16 cellular contexts compared by ENCODE assay signal in the genomic region with DNA sequence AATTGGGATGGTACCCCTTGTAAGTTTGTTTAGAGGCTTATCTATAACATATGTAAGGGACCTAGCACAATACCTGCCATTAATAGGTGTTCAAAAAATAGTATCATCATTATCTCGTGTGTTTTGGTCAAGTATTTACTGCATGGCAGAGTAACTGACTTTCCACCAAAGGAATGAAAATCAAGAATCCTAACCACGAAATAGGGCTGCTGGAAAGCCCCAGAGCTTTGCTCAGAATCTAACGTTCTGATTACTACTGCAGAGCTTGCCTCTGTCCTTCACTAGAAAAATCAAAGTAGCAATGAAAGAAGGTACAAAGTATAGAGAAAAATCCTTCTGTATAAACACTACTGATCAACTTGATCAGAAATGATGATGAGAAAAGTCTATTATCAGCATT. TPM values are rescaled to one million over a fixed set of nuclear protein-coding genes. Genes with fewer than 3 reads are reported as not detected.
DNase-seq lines count a peak whose midpoint lies in the region; ATAC-seq and TF ChIP-seq lines count a peak whose summit lies in the region.
"Had no signal": no experiment of that assay in that cellular context is flagged by ENCODE, and none has a peak within 500 bp of the region (broad histone marks: within the 10 kb centered on the region; RNA-seq: fewer than 3 reads in every experiment).

No MANE protein-coding gene starts in this region.

- H3K9me3 ChIP-seq in MM.1S (replicated peaks; ENCODE audit: insufficient read depth, low read length): no peaks in the 10 kb centered on the region
- H3K9me3 ChIP-seq: BE2C had no signal

- H3K79me2 ChIP-seq in MM.1S (ENCODE audit: low read length) (peaks cover 62% of the 10 kb centered on the region), GM23338 (replicated peaks; ENCODE audit: insufficient read depth) (no peaks in the 10 kb centered on the region)

- H3K4me1 ChIP-seq in MM.1S (ENCODE audit: low read length) (peaks cover 15% of the 10 kb centered on the region), GM23338 (ENCODE audit: insufficient read depth) (no peaks in the 10 kb centered on the region)
- H3K4me1 ChIP-seq: BE2C had no signal

- no peaks in the 10 kb centered on the region for H4K20me1 ChIP-seq in MM.1S (ENCODE audit: insufficient read depth, low read length)
- H4K20me1 ChIP-seq in GM23338 (replicated peaks; ENCODE audit: insufficient read depth): no peaks in the 10 kb centered on the region

- H3K27ac Mint-ChIP-seq in GM23338: no peak overlapping the region
- H3K27ac Mint-ChIP-seq: IgD-negative memory B cell had no signal

- H3K4me3 ChIP-seq in MM.1S (ENCODE audit: low read length): no peak overlapping the region
- no peak overlapping the region for H3K4me3 ChIP-seq in choroid plexus epithelial cell (ENCODE audit: low read depth, low read length)
- no peak overlapping the region for H3K4me3 ChIP-seq in GM23338
- H3K4me3 ChIP-seq: A549 had no signal

- H3K4me2 ChIP-seq in MM.1S (ENCODE audit: low read depth, low read length) (peak overlapping the region; percentile 40), GM23338 (no peak overlapping the region)
- H3K4me2 ChIP-seq: A549 had no signal

- H2AFZ ChIP-seq in MM.1S (ENCODE audit: low read length) (no peak overlapping the region), GM23338 (no peak overlapping the region)

- no peaks in the 10 kb centered on the region for H3K27me3 Mint-ChIP-seq in GM23338 (ENCODE audit: insufficient read depth, low read depth, poor library complexity)
- H3K27me3 Mint-ChIP-seq: CD4-positive, alpha-beta memory T cell; IgD-negative memory B cell had no signal

- no peak overlapping the region for H3K4me3 Mint-ChIP-seq in GM23338
- H3K4me3 Mint-ChIP-seq: CD4-positive, alpha-beta memory T cell; IgD-negative memory B cell had no signal

- H3K27ac ChIP-seq in MM.1S (ENCODE audit: low read length): peak overlapping the region; percentile 66
- no peak overlapping the region for H3K27ac ChIP-seq in GM23338 (ENCODE audit: low read depth)
- H3K27ac ChIP-seq: A549, C4-2B had no signal

- H3K27me3 ChIP-seq in MM.1S (replicated peaks; ENCODE audit: insufficient read depth, low read length): no peaks in the 10 kb centered on the region
- no peaks in the 10 kb centered on the region for H3K27me3 ChIP-seq in GM23338 (ENCODE audit: insufficient read depth)
- H3K27me3 ChIP-seq: BE2C had no signal

- peaks cover 35% of the 10 kb centered on the region; the same call in 2 of the 3 replicates for H3K9me3 Mint-ChIP-seq in GM23338

- H3K9me2 ChIP-seq in MM.1S (replicated peaks; ENCODE audit: insufficient read depth, low read length): no peaks in the 10 kb centered on the region
- H3K9me2 ChIP-seq in GM23338 (ENCODE audit: insufficient read depth): no peaks in the 10 kb centered on the region

- peaks cover 28% of the 10 kb centered on the region for H3K36me3 ChIP-seq in MM.1S (replicated peaks; ENCODE audit: insufficient read depth, low read length)
- H3K36me3 ChIP-seq in GM23338 (ENCODE audit: insufficient read depth): peaks cover 16% of the 10 kb centered on the region

- H3K9ac ChIP-seq in MM.1S (ENCODE audit: low read length): peak overlapping the region; percentile 12; the same call in 1 of the 2 replicates

- H3K4me1 Mint-ChIP-seq in GM23338: no peaks in the 10 kb centered on the region

- H3K36me3 Mint-ChIP-seq in GM23338 (ENCODE audit: low read depth): peaks cover 82% of the 10 kb centered on the region

- DNase-seq in MM.1S (peak; percentile 69), choroid plexus epithelial cell (ENCODE audit: low read depth) (peak; percentile 5), NCI-H1105 (lab: John Stamatoyannopoulos, UW) (no peak), GM23338 (ENCODE audit: low spot score) (no peak), SIG-M5 (lab: John Stamatoyannopoulos, UW) (no peak)
- DNase-seq: BE2C; CD4-positive, alpha-beta memory T cell; DMS153; DMS79 treated with DMSO at 0.1 percent for 48 hours; EL; KG1 had no signal

- TF ChIP-seq CTCF in MM.1S (IDR thresholded peaks at IDR 0.05; ENCODE audit: low read length): no peak
- no peak for TF ChIP-seq CTCF in choroid plexus epithelial cell (conservative IDR thresholded peaks at IDR 0.05; ENCODE audit: low read depth, low read length)
- no peak for TF ChIP-seq CTCF in GM23338 (conservative IDR thresholded peaks at IDR 0.05; ENCODE audit: low read depth in 2 of 2)

- peak; percentile 39 for ATAC-seq in GM18502 (IDR thresholded peaks at IDR 0.05; ENCODE audit: poor library complexity, unreplicated experiment)
- ATAC-seq in GM23338: no peak
- ATAC-seq: A549 had no signal

- H3F3A ChIP-seq in MM.1S (ENCODE audit: insufficient read depth, low read length) (peaks cover 17% of the 10 kb centered on the region), GM23338 (replicated peaks; ENCODE audit: low read depth) (no peaks in the 10 kb centered on the region)

TF ChIP-seq in GM23338, 12 proteins besides CTCF, POLR2A, EP300 and RAD21 (continues in another document):
- TF ChIP-seq STAT1 (IDR thresholded peaks at IDR 0.05; ENCODE audit: unreplicated experiment) (no peak), NANOG (IDR thresholded peaks at IDR 0.05; ENCODE audit: borderline replicate concordance) (no peak), CREB1 (CRISPR knock-in tag; IDR thresholded peaks at IDR 0.05; ENCODE audit: low read depth) (no peak)
- TF ChIP-seq, protein P1, sequence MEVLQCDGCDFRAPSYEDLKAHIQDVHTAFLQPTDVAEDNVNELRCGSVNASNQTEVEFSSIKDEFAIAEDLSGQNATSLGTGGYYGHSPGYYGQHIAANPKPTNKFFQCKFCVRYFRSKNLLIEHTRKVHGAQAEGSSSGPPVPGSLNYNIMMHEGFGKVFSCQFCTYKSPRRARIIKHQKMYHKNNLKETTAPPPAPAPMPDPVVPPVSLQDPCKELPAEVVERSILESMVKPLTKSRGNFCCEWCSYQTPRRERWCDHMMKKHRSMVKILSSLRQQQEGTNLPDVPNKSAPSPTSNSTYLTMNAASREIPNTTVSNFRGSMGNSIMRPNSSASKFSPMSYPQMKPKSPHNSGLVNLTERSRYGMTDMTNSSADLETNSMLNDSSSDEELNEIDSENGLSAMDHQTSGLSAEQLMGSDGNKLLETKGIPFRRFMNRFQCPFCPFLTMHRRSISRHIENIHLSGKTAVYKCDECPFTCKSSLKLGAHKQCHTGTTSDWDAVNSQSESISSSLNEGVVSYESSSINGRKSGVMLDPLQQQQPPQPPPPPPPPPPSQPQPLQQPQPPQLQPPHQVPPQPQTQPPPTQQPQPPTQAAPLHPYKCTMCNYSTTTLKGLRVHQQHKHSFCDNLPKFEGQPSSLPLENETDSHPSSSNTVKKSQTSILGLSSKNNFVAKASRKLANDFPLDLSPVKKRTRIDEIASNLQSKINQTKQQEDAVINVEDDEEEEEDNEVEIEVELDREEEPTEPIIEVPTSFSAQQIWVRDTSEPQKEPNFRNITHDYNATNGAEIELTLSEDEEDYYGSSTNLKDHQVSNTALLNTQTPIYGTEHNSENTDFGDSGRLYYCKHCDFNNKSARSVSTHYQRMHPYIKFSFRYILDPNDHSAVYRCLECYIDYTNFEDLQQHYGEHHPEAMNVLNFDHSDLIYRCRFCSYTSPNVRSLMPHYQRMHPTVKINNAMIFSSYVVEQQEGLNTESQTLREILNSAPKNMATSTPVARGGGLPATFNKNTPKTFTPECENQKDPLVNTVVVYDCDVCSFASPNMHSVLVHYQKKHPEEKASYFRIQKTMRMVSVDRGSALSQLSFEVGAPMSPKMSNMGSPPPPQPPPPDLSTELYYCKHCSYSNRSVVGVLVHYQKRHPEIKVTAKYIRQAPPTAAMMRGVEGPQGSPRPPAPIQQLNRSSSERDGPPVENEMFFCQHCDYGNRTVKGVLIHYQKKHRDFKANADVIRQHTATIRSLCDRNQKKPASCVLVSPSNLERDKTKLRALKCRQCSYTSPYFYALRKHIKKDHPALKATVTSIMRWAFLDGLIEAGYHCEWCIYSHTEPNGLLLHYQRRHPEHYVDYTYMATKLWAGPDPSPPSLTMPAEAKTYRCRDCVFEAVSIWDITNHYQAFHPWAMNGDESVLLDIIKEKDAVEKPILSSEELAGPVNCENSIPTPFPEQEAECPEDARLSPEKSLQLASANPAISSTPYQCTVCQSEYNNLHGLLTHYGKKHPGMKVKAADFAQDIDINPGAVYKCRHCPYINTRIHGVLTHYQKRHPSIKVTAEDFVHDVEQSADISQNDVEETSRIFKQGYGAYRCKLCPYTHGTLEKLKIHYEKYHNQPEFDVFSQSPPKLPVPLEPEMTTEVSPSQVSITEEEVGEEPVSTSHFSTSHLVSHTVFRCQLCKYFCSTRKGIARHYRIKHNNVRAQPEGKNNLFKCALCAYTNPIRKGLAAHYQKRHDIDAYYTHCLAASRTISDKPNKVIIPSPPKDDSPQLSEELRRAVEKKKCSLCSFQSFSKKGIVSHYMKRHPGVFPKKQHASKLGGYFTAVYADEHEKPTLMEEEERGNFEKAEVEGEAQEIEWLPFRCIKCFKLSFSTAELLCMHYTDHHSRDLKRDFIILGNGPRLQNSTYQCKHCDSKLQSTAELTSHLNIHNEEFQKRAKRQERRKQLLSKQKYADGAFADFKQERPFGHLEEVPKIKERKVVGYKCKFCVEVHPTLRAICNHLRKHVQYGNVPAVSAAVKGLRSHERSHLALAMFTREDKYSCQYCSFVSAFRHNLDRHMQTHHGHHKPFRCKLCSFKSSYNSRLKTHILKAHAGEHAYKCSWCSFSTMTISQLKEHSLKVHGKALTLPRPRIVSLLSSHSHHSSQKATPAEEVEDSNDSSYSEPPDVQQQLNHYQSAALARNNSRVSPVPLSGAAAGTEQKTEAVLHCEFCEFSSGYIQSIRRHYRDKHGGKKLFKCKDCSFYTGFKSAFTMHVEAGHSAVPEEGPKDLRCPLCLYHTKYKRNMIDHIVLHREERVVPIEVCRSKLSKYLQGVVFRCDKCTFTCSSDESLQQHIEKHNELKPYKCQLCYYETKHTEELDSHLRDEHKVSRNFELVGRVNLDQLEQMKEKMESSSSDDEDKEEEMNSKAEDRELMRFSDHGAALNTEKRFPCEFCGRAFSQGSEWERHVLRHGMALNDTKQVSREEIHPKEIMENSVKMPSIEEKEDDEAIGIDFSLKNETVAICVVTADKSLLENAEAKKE (CRISPR knock-in tag; IDR thresholded peaks at IDR 0.05): no peak

RNA-seq across cellular contexts. Expression of a gene that starts 34.9 kb away (rescaled TPM):
- 3.9 and 5.3 TPM in 2 replicates for total RNA-seq in GM23338 (2014; rRNA removed; shearing (Covaris generic))
- polyA plus RNA-seq in GM23338 (2016; fragmentation: Nextera tagmentation; extraction: Ambion mirVana): 21.4 and 30.2 TPM in 2 replicates

RNA-seq across cellular contexts. Expression of a gene that starts 40.2 kb away (rescaled TPM):
- 1.2 TPM in 1 of 2 replicates, not detected in the other for total RNA-seq in GM23338 (2014; rRNA removed; shearing (Covaris generic))
- 0.50 TPM in 1 of 2 replicates, not detected in the other for polyA plus RNA-seq in GM23338 (2016; fragmentation: Nextera tagmentation; extraction: Ambion mirVana)
- total RNA-seq: CD4-positive, alpha-beta memory T cell; HT1080 had no signal

RNA-seq across cellular contexts. Expression of a gene that starts 40.3 kb away (rescaled TPM):
- total RNA-seq in GM23338 (2014; rRNA removed; shearing (Covaris generic)): 49.2 and 59.1 TPM in 2 replicates
- 30.4 and 33.3 TPM in 2 replicates for polyA plus RNA-seq in GM23338 (2016; fragmentation: Nextera tagmentation; extraction: Ambion mirVana)

Comparison
In these comparisons a context has a peak if more than half of its experiments do, and no peak if none do; other contexts are left out.
1. DNase-seq: peak in MM.1S (single experiment) and choroid plexus epithelial cell (single experiment); none in NCI-H1105 (single experiment), GM23338 (single experiment) and SIG-M5 (single experiment).